29 cellular contexts compared by ENCODE assay signal in genomic region chr1:158100498-158100897, GRCh38.
"Had no signal": no experiment of that assay in that cellular context is flagged by ENCODE, and none has a peak within 500 bp of the region (broad histone marks: within the 10 kb centered on the region; RNA-seq: fewer than 3 reads in every experiment).

No MANE protein-coding gene starts in this region.

- H3K4me1 ChIP-seq: left lung, right atrium auricular region, right lobe of liver, stomach, suprapubic skin, upper lobe of right lung had no signal

- DNase-seq: hypothalamus; immature natural killer cell; kidney; left colon; left lung; midbrain; mucosa of descending colon; naive thymus-derived CD4-positive, alpha-beta T cell; ovary; right lobe of liver; stimulated activated CD4-positive, alpha-beta T cell treated with anti-CD3 and anti-CD28 coated beads, Interleukin-12 subunit alpha, Interleukin-12 subunit beta, amount 100 ng/mL, for 4 hours; stimulated activated CD4-positive, alpha-beta T cell treated with anti-CD3 and anti-CD28 coated beads, Interleukin-15, amount 100 ng/mL, for 24 hours; stimulated activated CD4-positive, alpha-beta T cell treated with anti-CD3 and anti-CD28 coated beads, Interleukin-2, amount 100 ng/mL, for 24 hours; stimulated activated CD4-positive, alpha-beta T cell treated with anti-CD3 and anti-CD28 coated beads, Interleukin-4, amount 100 ng/mL, for 1 hour; stimulated activated naive B cell treated with anti-CD40 and anti-IgM and Interleukin-4, amounts not matched to agents 10 μg/mL and 1 μg/mL and 100 μg/mL, for 72 hours; stimulated activated naive CD8-positive, alpha-beta T cell treated with anti-CD3 and anti-CD28 coated beads, Interleukin-15, Interleukin-2, amounts not matched to agents 100 U/mL and 50 U/mL, for 24 hours; stomach; tibial artery; trophoblast cell; upper lobe of right lung had no signal

- H3K4me3 Mint-ChIP-seq: immature natural killer cell; naive thymus-derived CD4-positive, alpha-beta T cell; natural killer cell treated with Interleukin-12 subunit alpha and Interleukin-12 subunit beta and Interleukin-15 and Interleukin-18, amount 100 ng/mL, for 72 hours; stimulated activated naive B cell treated with anti-CD40 and anti-IgM and Interleukin-4, amounts not matched to agents 10 μg/mL and 1 μg/mL and 100 μg/mL, for 72 hours had no signal

- H3K9me3 ChIP-seq: left lung, mucosa of descending colon, ovary, right atrium auricular region, right lobe of liver, stomach, suprapubic skin, thoracic aorta, tibial artery, upper lobe of right lung had no signal

- H3K27me3 ChIP-seq: ovary, right lobe of liver, tibial artery, upper lobe of right lung had no signal

- H3K27ac ChIP-seq: left lung, ovary, right atrium auricular region, right lobe of liver, skin epidermis, stomach, suprapubic skin, thoracic aorta, tibial artery, upper lobe of right lung had no signal

- H3K36me3 Mint-ChIP-seq: immature natural killer cell; naive thymus-derived CD4-positive, alpha-beta T cell; natural killer cell treated with Interleukin-12 subunit alpha and Interleukin-12 subunit beta and Interleukin-15 and Interleukin-18, amount 100 ng/mL, for 72 hours; stimulated activated naive B cell treated with anti-CD40 and anti-IgM and Interleukin-4, amounts not matched to agents 10 μg/mL and 1 μg/mL and 100 μg/mL, for 72 hours had no signal

- H3K27ac Mint-ChIP-seq: immature natural killer cell; naive thymus-derived CD4-positive, alpha-beta T cell; natural killer cell treated with Interleukin-12 subunit alpha and Interleukin-12 subunit beta and Interleukin-15 and Interleukin-18, amount 100 ng/mL, for 72 hours; progenitor cell of endocrine pancreas; stimulated activated naive B cell treated with anti-CD40 and anti-IgM and Interleukin-4, amounts not matched to agents 10 μg/mL and 1 μg/mL and 100 μg/mL, for 72 hours had no signal

- H3K4me3 ChIP-seq: left lung, lung, mucosa of descending colon, ovary, right atrium auricular region, right lobe of liver, skin epidermis, stomach, suprapubic skin, thoracic aorta, tibial artery, upper lobe of right lung had no signal

- H3K36me3 ChIP-seq: ovary, right atrium auricular region, right lobe of liver, stomach, suprapubic skin, thoracic aorta, upper lobe of right lung had no signal

- FAIRE-seq: islet of Langerhans, kidney, urothelium cell line had no signal

- ATAC-seq: left colon; left lung; mucosa of descending colon; naive thymus-derived CD4-positive, alpha-beta T cell; natural killer cell treated with Interleukin-12 subunit alpha and Interleukin-12 subunit beta and Interleukin-15 and Interleukin-18, amount 100 ng/mL, for 72 hours; right lobe of liver; stimulated activated naive B cell treated with anti-CD40 and anti-IgM and Interleukin-4, amounts not matched to agents 10 μg/mL and 1 μg/mL and 100 μg/mL, for 72 hours; stimulated activated naive CD8-positive, alpha-beta T cell treated with anti-CD3 and anti-CD28 coated beads, Interleukin-15, Interleukin-2, amounts not matched to agents 100 U/mL and 50 U/mL, for 24 hours; upper lobe of right lung had no signal

- H3K9me3 Mint-ChIP-seq: immature natural killer cell; naive thymus-derived CD4-positive, alpha-beta T cell; natural killer cell treated with Interleukin-12 subunit alpha and Interleukin-12 subunit beta and Interleukin-15 and Interleukin-18, amount 100 ng/mL, for 72 hours; stimulated activated naive B cell treated with anti-CD40 and anti-IgM and Interleukin-4, amounts not matched to agents 10 μg/mL and 1 μg/mL and 100 μg/mL, for 72 hours had no signal

- H3K4me1 Mint-ChIP-seq: immature natural killer cell had no signal
